Comparison of ENCODE assay signal across 34 cellular contexts in genomic region chr11:46890665-46891064, GRCh38. TPM values are rescaled to one million over a fixed set of nuclear protein-coding genes. Genes with fewer than 3 reads are reported as not detected.
DNase-seq lines count a peak whose midpoint lies in the region; ATAC-seq, FAIRE-seq and TF ChIP-seq lines count a peak whose summit lies in the region.
"Had no signal": no experiment of that assay in that cellular context is flagged by ENCODE, and none has a peak within 500 bp of the region (broad histone marks: within the 10 kb centered on the region; RNA-seq: fewer than 3 reads in every experiment).

No MANE protein-coding gene starts in this region.

- TF ChIP-seq CTCF in PC-3 (conservative IDR thresholded peaks at IDR 0.05; ENCODE audit: low read depth, low read length) = no peak
- no peak for TF ChIP-seq CTCF in bronchial epithelial cell (IDR thresholded peaks at IDR 0.05; ENCODE audit: insufficient read depth, low read length, severe bottlenecking)
- TF ChIP-seq CTCF in stomach (IDR thresholded peaks at IDR 0.05) = no peak
- TF ChIP-seq CTCF in spleen (IDR thresholded peaks at IDR 0.05 in 8 of 11, conservative IDR thresholded peaks at IDR 0.05 in 3 of 11) = no peak

- no peak overlapping the region for H2AK5ac ChIP-seq in mesenchymal stem cell (ENCODE audit: low read length, severe bottlenecking)

- ATAC-seq in PC-3 = peak; percentile 54
- ATAC-seq: stimulated activated effector memory CD8-positive, alpha-beta T cell treated with anti-CD3 and anti-CD28 coated beads, Interleukin-12 subunit alpha, Interleukin-12 subunit beta, amount 100 ng/mL, for 72 hours; T-helper 17 cell had no signal

- no peak for TF ChIP-seq EP300 in stomach (IDR thresholded peaks at IDR 0.05)

- no peaks in the 10 kb centered on the region for H4K20me1 ChIP-seq in PC-3 (ENCODE audit: low read length)
- H4K20me1 ChIP-seq: BLaER1 had no signal

- no peak for TF ChIP-seq POLR2A in stomach (IDR thresholded peaks at IDR 0.05)
- TF ChIP-seq POLR2A in spleen (IDR thresholded peaks at IDR 0.05) = no peak

- no peaks in the 10 kb centered on the region for H3K79me1 ChIP-seq in mesenchymal stem cell (replicated peaks; ENCODE audit: low read length, poor library complexity, severe bottlenecking)

- H3K4me2 ChIP-seq in PC-3 (ENCODE audit: low read length) (no peak overlapping the region), mesenchymal stem cell (ENCODE audit: low read length, poor library complexity, severe bottlenecking) (no peak overlapping the region)

- WGBS in mesenchymal stem cell = no CpG with 5 or more reads among the region's 2 CpGs
- WGBS in stomach, 5 donors = 91 to 100% (median 94%) methylated on average over 2 of the region's 2 CpGs
- 95 to 100% (median 98%) methylated on average over 2 of the region's 2 CpGs for WGBS in spleen, 5 donors

- BruUV-seq in PC-3 (replicated peaks; lab: Mats Ljungman, UMichigan) = no TSS peak

- DNase-seq in EH (ENCODE audit: low read depth) (peak; percentile 30), PC-3 (peak; percentile 14), bronchial epithelial cell (ENCODE audit: low read depth) (peak; percentile 10), mesenchymal stem cell (peak; percentile 49), stomach (no peak), AML-193 (lab: John Stamatoyannopoulos, UW) (no peak), spleen (no peak)
- DNase-seq in NK-92 treated with Interleukin-12 subunit alpha and Interleukin-12 subunit beta, amount 100 ng/mL, for 24 hours (lab: John Stamatoyannopoulos, UW) = no peak
- DNase-seq: activated CD4-positive, alpha-beta memory T cell treated with anti-CD3 and anti-CD28 coated beads, Interleukin-2, amount 10 ng/mL, durations not matched to agents 7 days and 5 days; activated CD4-positive, alpha-beta T cell treated with anti-CD3 and anti-CD28 coated beads for 1 hour; activated CD8-positive, alpha-beta memory T cell treated with anti-CD3 and anti-CD28 coated beads, Interleukin-2, amount 50 U/mL, for 48 hours; anterior cingulate cortex; COR-L47; dermis blood vessel endothelial cell; DND-41; head of caudate nucleus; lower lobe of right lung; mucosa of descending colon; NCI-H1105 treated with DMSO at 0.1 percent for 48 hours; NCI-H2029 treated with DMSO at 0.1 percent for 48 hours; NCI-H345; NCI-H748 treated with DMSO at 0.1 percent for 48 hours; nephron progenitor cell; right cardiac atrium; stimulated activated CD4-positive, alpha-beta T cell treated with anti-CD3 and anti-CD28 coated beads, Interleukin-12 subunit alpha, Interleukin-12 subunit beta, amount 100 ng/mL, for 4 hours; stimulated activated CD4-positive, alpha-beta T cell treated with anti-CD3 and anti-CD28 coated beads, Interleukin-4, amount 100 ng/mL, for 24 hours; substantia nigra; T-helper 17 cell had no signal

- H3K27me3 ChIP-seq in PC-3 (ENCODE audit: low read length) (no peaks in the 10 kb centered on the region), bronchial epithelial cell (ENCODE audit: control insufficient read depth, insufficient read depth, low read length) (no peaks in the 10 kb centered on the region), mesenchymal stem cell (ENCODE audit: control insufficient read depth in 1 of 2, insufficient read depth in 1 of 2, low read length in 2 of 2) (no peaks in the 10 kb centered on the region), stomach (no peaks in the 10 kb centered on the region), spleen (replicated peaks in 1 of 7) (peaks cover 0 to 4% (median 0%) of the 10 kb centered on the region in 7 donors)
- H3K27me3 ChIP-seq: BLaER1, pancreas had no signal

- no peak for FAIRE-seq in bronchial epithelial cell (lab: Jason Lieb, UNC)
- FAIRE-seq: GM12891, pancreas had no signal

- no peaks in the 10 kb centered on the region for H3K36me3 ChIP-seq in PC-3 (ENCODE audit: low read depth, low read length)
- peaks cover 1% of the 10 kb centered on the region for H3K36me3 ChIP-seq in bronchial epithelial cell (ENCODE audit: control insufficient read depth, insufficient read depth, low read length)
- peaks cover 26 to 54% of the 10 kb centered on the region in 2 experiments for H3K36me3 ChIP-seq in mesenchymal stem cell (ENCODE audit: control insufficient read depth in 1 of 2, insufficient read depth in 2 of 2, low read depth in 1 of 2, low read length in 2 of 2)
- H3K36me3 ChIP-seq in stomach = peaks cover 0 to 72% (median 45%) of the 10 kb centered on the region in 4 donors
- H3K36me3 ChIP-seq in spleen = peaks cover 0 to 13% (median 0%) of the 10 kb centered on the region in 6 donors
- H3K36me3 ChIP-seq: BLaER1, pancreas had no signal

- intact Hi-C loops in PC-3 (cut with micrococcal nuclease) = no loop called here
- intact Hi-C loops in stomach (cut with DNase I; ENCODE audit: low total_unique reads) = no loop called here
- intact Hi-C loops in spleen (cut with DNase I; ENCODE audit: low total_unique reads) = no loop called here

- H4K8ac ChIP-seq in mesenchymal stem cell (ENCODE audit: low read length) = no peak overlapping the region

- no peaks in the 10 kb centered on the region for H3K4me1 ChIP-seq in PC-3 (ENCODE audit: insufficient read depth, low read length)
- no peaks in the 10 kb centered on the region for H3K4me1 ChIP-seq in mesenchymal stem cell (ENCODE audit: control insufficient read depth, insufficient read depth, low read depth, low read length)
- H3K4me1 ChIP-seq in stomach = peaks cover 0 to 11% (median 8%) of the 10 kb centered on the region in 4 donors
- peaks cover 0 to 6% (median 4%) of the 10 kb centered on the region in 6 donors for H3K4me1 ChIP-seq in spleen
- H3K4me1 ChIP-seq: lower lobe of right lung had no signal

- no peak overlapping the region for H2BK15ac ChIP-seq in mesenchymal stem cell (ENCODE audit: low read depth, poor library complexity, severe bottlenecking)

- no peak overlapping the region for H3K23ac ChIP-seq in mesenchymal stem cell (ENCODE audit: low read length in 2 of 2)

- no peak overlapping the region for H2BK5ac ChIP-seq in mesenchymal stem cell (ENCODE audit: low read depth, low read length, poor library complexity, severe bottlenecking)

- H2BK12ac ChIP-seq in mesenchymal stem cell (ENCODE audit: low read length in 2 of 2) = no peak overlapping the region

- no peaks in the 10 kb centered on the region for H3F3A ChIP-seq in PC-3 (ENCODE audit: low read length, unreplicated experiment)

- no peaks in the 10 kb centered on the region for H3K79me2 ChIP-seq in PC-3 (ENCODE audit: low read length)

- H3K9me2 ChIP-seq in PC-3 (replicated peaks; ENCODE audit: low read length) = no peaks in the 10 kb centered on the region

- no peak overlapping the region for H3K4me3 ChIP-seq in PC-3 (ENCODE audit: low read length)
- no peak overlapping the region for H3K4me3 ChIP-seq in bronchial epithelial cell (ENCODE audit: low read depth, low read length)
- no peak overlapping the region for H3K4me3 ChIP-seq in mesenchymal stem cell (ENCODE audit: insufficient read depth in 1 of 2, low read depth in 1 of 2, low read length in 2 of 2)
- H3K4me3 ChIP-seq in stomach = no peak overlapping the region
- H3K4me3 ChIP-seq in spleen = no peak overlapping the region
- H3K4me3 ChIP-seq: BLaER1, lower lobe of right lung, mucosa of descending colon, pancreas had no signal

- POLR2A ChIA-PET in PC-3 (lab: Charles Lee; ENCODE audit: unreplicated experiment) = no interaction called here

- no peak overlapping the region for H3K18ac ChIP-seq in mesenchymal stem cell (ENCODE audit: low read depth in 1 of 2, low read length in 2 of 2)

- H2BK120ac ChIP-seq in mesenchymal stem cell (ENCODE audit: low read depth, low read length) = no peak overlapping the region

- no peak overlapping the region for H3K14ac ChIP-seq in mesenchymal stem cell (ENCODE audit: low read length in 2 of 2)

- CTCF ChIA-PET in PC-3 (lab: Charles Lee) = interaction anchor here (0.6 kb wide), 2 partner anchors 25 to 262 kb away, joined by 3 read pairs; no protein-coding TSS in a partner anchor

- no peak overlapping the region for H4K91ac ChIP-seq in mesenchymal stem cell (ENCODE audit: low read length)

- no peak overlapping the region for H3K9ac ChIP-seq in PC-3 (ENCODE audit: low read length)
- H3K9ac ChIP-seq in mesenchymal stem cell (ENCODE audit: low read length) = no peak overlapping the region
- H3K9ac ChIP-seq: BLaER1 had no signal

- H3K27ac ChIP-seq in PC-3 (ENCODE audit: low read length) = no peak overlapping the region
- H3K27ac ChIP-seq in mesenchymal stem cell (ENCODE audit: low read length, poor library complexity, severe bottlenecking) = no peak overlapping the region
- H3K27ac ChIP-seq in stomach = no peak overlapping the region
- H3K27ac ChIP-seq in spleen = no peak overlapping the region
- H3K27ac ChIP-seq: BLaER1, lower lobe of right lung, pancreas, RWPE1 had no signal

- no peak overlapping the region for H2AFZ ChIP-seq in PC-3 (ENCODE audit: low read length)
- H2AFZ ChIP-seq in mesenchymal stem cell (ENCODE audit: low read depth, low read length) = no peak overlapping the region

- H3K9me3 ChIP-seq in PC-3 (ENCODE audit: low read length) (no peaks in the 10 kb centered on the region), mesenchymal stem cell (ENCODE audit: control insufficient read depth, low read length) (no peaks in the 10 kb centered on the region), stomach (no peaks in the 10 kb centered on the region), spleen (no peaks in the 10 kb centered on the region)
- H3K9me3 ChIP-seq: BLaER1, lower lobe of right lung, mucosa of descending colon, pancreas had no signal

- H3K4ac ChIP-seq in mesenchymal stem cell (ENCODE audit: low read depth in 1 of 2, low read length in 2 of 2) = no peak overlapping the region

RNA-seq across cellular contexts. Expression of gene LRP4, which starts 27.7 kb away (rescaled TPM):
- total RNA-seq in PC-3 (2014; rRNA removed) = 0.87 and 3.1 TPM in 2 replicates
- total RNA-seq in bronchial epithelial cell = 3.3 and 5.0 TPM in 2 replicates
- polyA plus RNA-seq in mesenchymal stem cell (2013, experiment 1 of 2) = 25.1 TPM
- 23.9 TPM for polyA plus RNA-seq in mesenchymal stem cell (2013, experiment 2 of 2)
- 10 to 100 TPM in 4 of 5 donors, 1 to 10 TPM in 1; 2.0 to 29.2 (median 16.5) TPM for total RNA-seq in stomach
- polyA plus RNA-seq in stomach = 1 to 10 TPM; 2.1 to 3.1 (median 2.9) TPM
- 10 to 100 TPM; 13.2 to 30.7 (median 23.9) TPM for total RNA-seq in spleen
- 1 to 10 TPM in 2 of 3 donors, under 1 TPM in 1; 0.88 to 7.0 (median 3.6) TPM for polyA plus RNA-seq in spleen
- total RNA-seq: T-helper 17 cell had no signal
- polyA plus RNA-seq: IgD-negative memory B cell had no signal

RNA-seq across cellular contexts. Expression of gene CKAP5, which starts 44.6 kb away (rescaled TPM):
- total RNA-seq in PC-3 (2014; rRNA removed) (86.4 and 91.1 TPM in 2 replicates), bronchial epithelial cell (41.6 and 51.8 TPM in 2 replicates), stomach (100 to 1,000 TPM in 2 of 5 donors, 10 to 100 TPM in 3; 35.4 to 327 (median 58.9) TPM), spleen (10 to 100 TPM; 32.8 to 55.4 (median 46.0) TPM)
- polyA plus RNA-seq in mesenchymal stem cell (2013, experiment 1 of 2) = 22.6 TPM
- 21.7 TPM for polyA plus RNA-seq in mesenchymal stem cell (2013, experiment 2 of 2)
- polyA plus RNA-seq in stomach (1 to 10 TPM; 7.3 to 8.0 (median 7.6) TPM), spleen (1 to 10 TPM; 6.5 to 8.5 (median 7.9) TPM)

RNA-seq across cellular contexts. Expression of gene CSTPP1, which starts 45.9 kb away (rescaled TPM):
- 15.2 and 21.7 TPM in 2 replicates for total RNA-seq in PC-3 (2014; rRNA removed)
- 6.6 and 9.1 TPM in 2 replicates for total RNA-seq in bronchial epithelial cell
- polyA plus RNA-seq in mesenchymal stem cell (2013, experiment 1 of 2) = 29.3 TPM
- 28.4 TPM for polyA plus RNA-seq in mesenchymal stem cell (2013, experiment 2 of 2)
- total RNA-seq in stomach = 100 to 1,000 TPM in 1 of 5 donors, 10 to 100 TPM in 4; 32.7 to 146 (median 46.6) TPM
- 10 to 100 TPM; 16.4 to 26.0 (median 20.5) TPM for polyA plus RNA-seq in stomach
- 10 to 100 TPM; 10.9 to 23.0 (median 16.2) TPM for total RNA-seq in spleen
- 10 to 100 TPM in 1 of 3 donors, 1 to 10 TPM in 2; 8.6 to 10.8 (median 9.8) TPM for polyA plus RNA-seq in spleen

Comparison
In these comparisons a context has a peak if more than half of its experiments do, and no peak if none do; other contexts are left out.
1. DNase-seq: peak in EH (single experiment), PC-3 (single experiment), bronchial epithelial cell (single experiment) and mesenchymal stem cell (single experiment); none in stomach (single experiment), AML-193 (0 of 2), spleen (single experiment) and NK-92 treated with Interleukin-12 subunit alpha and Interleukin-12 subunit beta, amount 100 ng/mL, for 24 hours (single experiment).